19 cellular contexts compared by ENCODE assay signal in genomic region chr15:65089206-65089824, GRCh38. TPM values are rescaled to one million over a fixed set of nuclear protein-coding genes. Genes with fewer than 3 reads are reported as not detected.
DNase-seq lines count a peak whose midpoint lies in the region; ATAC-seq, FAIRE-seq and TF ChIP-seq lines count a peak whose summit lies in the region.
"Had no signal": no experiment of that assay in that cellular context is flagged by ENCODE, and none has a peak within 500 bp of the region (broad histone marks: within the 10 kb centered on the region; RNA-seq: fewer than 3 reads in every experiment).

No MANE protein-coding gene starts in this region.

- peaks cover 2% of the 10 kb centered on the region for H3K36me3 Mint-ChIP-seq in activated naive CD4-positive, alpha-beta T cell treated with anti-CD3 and anti-CD28 coated beads for 36 hours (ENCODE audit: low read depth)
- H3K36me3 Mint-ChIP-seq in activated naive CD4-positive, alpha-beta T cell treated with anti-CD3 and anti-CD28 coated beads, Interleukin-2, amount 10 ng/mL, durations not matched to agents 7 days and 5 days, result no peaks in the 10 kb centered on the region

- TF ChIP-seq CTCF in kidney (IDR thresholded peaks at IDR 0.05; ENCODE audit: borderline replicate concordance, extremely low read depth, insufficient read depth), result no peak
- TF ChIP-seq CTCF in psoas muscle (IDR thresholded peaks at IDR 0.05), result no peak
- no peak for TF ChIP-seq CTCF in vagina (IDR thresholded peaks at IDR 0.05)

- 38 to 58% (median 46%) methylated on average over 5 of the region's 5 CpGs for WGBS in psoas muscle, 3 donors

- no peak overlapping the region for H3K4me3 Mint-ChIP-seq in activated naive CD4-positive, alpha-beta T cell treated with anti-CD3 and anti-CD28 coated beads for 36 hours
- no peak overlapping the region for H3K4me3 Mint-ChIP-seq in activated naive CD4-positive, alpha-beta T cell treated with anti-CD3 and anti-CD28 coated beads, Interleukin-2, amount 10 ng/mL, durations not matched to agents 7 days and 5 days
- H3K4me3 Mint-ChIP-seq: central memory CD8-positive, alpha-beta T cell had no signal

- no peak for FAIRE-seq in kidney (lab: Jason Lieb, UNC)
- FAIRE-seq: A204.1 had no signal

- H3K27ac ChIP-seq in kidney (ENCODE audit: low read depth in 2 of 2, low read length in 2 of 2) (peak overlapping the region; percentile 1 to 51), psoas muscle (peak overlapping the region; percentile 87), vagina (peak overlapping the region; percentile 58)

- no peak for DNase-seq in activated naive CD4-positive, alpha-beta T cell treated with anti-CD3 and anti-CD28 coated beads for 36 hours
- DNase-seq in activated naive CD4-positive, alpha-beta T cell treated with anti-CD3 and anti-CD28 coated beads, Interleukin-2, amount 10 ng/mL, durations not matched to agents 7 days and 5 days, result no peak
- DNase-seq in kidney (peak; percentile 80), psoas muscle (no peak), vagina (ENCODE audit: extremely low spot score in 2 of 2) (no peak), NCI-H187 (lab: John Stamatoyannopoulos, UW) (no peak), NCI-H128 (lab: John Stamatoyannopoulos, UW; ENCODE audit: unreplicated experiment) (no peak)
- DNase-seq: activated CD8-positive, alpha-beta memory T cell treated with anti-CD3 and anti-CD28 coated beads for 24 hours; activated gamma-delta T cell treated with Interleukin-2 at 50 U/mL for 16 hours; erythroblast; NCI-H2171; retina; SK-N-SH; stimulated activated naive CD8-positive, alpha-beta T cell treated with anti-CD3 and anti-CD28 coated beads, Interleukin-15, Interleukin-2, amounts not matched to agents 100 U/mL and 50 U/mL, for 24 hours had no signal

- no peaks in the 10 kb centered on the region for H3K27me3 Mint-ChIP-seq in activated naive CD4-positive, alpha-beta T cell treated with anti-CD3 and anti-CD28 coated beads for 36 hours (ENCODE audit: low read depth)
- peaks cover 24% of the 10 kb centered on the region for H3K27me3 Mint-ChIP-seq in activated naive CD4-positive, alpha-beta T cell treated with anti-CD3 and anti-CD28 coated beads, Interleukin-2, amount 10 ng/mL, durations not matched to agents 7 days and 5 days

- peak overlapping the region; percentile 1 for H3K27ac Mint-ChIP-seq in activated naive CD4-positive, alpha-beta T cell treated with anti-CD3 and anti-CD28 coated beads for 36 hours
- no peak overlapping the region for H3K27ac Mint-ChIP-seq in activated naive CD4-positive, alpha-beta T cell treated with anti-CD3 and anti-CD28 coated beads, Interleukin-2, amount 10 ng/mL, durations not matched to agents 7 days and 5 days

- H3K4me3 ChIP-seq in kidney (ENCODE audit: low read length in 2 of 2), result no peak overlapping the region
- no peak overlapping the region for H3K4me3 ChIP-seq in psoas muscle
- H3K4me3 ChIP-seq in vagina, result no peak overlapping the region
- H3K4me3 ChIP-seq: mucosa of descending colon had no signal

- intact Hi-C loops in activated naive CD4-positive, alpha-beta T cell treated with anti-CD3 and anti-CD28 coated beads for 36 hours (cut with micrococcal nuclease), result no loop called here
- intact Hi-C loops in kidney (cut with DNase I), result no loop called here
- intact Hi-C loops in psoas muscle (cut with DNase I), result loop anchor here in 1 of 2 donors (5.0 kb wide), 1 partner anchor 37 kb away; no protein-coding TSS in a partner anchor
- intact Hi-C loops in vagina (cut with DNase I), result loop anchor here (5.0 kb wide), 1 partner anchor 37 kb away; no protein-coding TSS in a partner anchor

- H3K9me3 Mint-ChIP-seq in activated naive CD4-positive, alpha-beta T cell treated with anti-CD3 and anti-CD28 coated beads for 36 hours, result no peaks in the 10 kb centered on the region
- H3K9me3 Mint-ChIP-seq in activated naive CD4-positive, alpha-beta T cell treated with anti-CD3 and anti-CD28 coated beads, Interleukin-2, amount 10 ng/mL, durations not matched to agents 7 days and 5 days, result no peaks in the 10 kb centered on the region
- H3K9me3 Mint-ChIP-seq: central memory CD8-positive, alpha-beta T cell had no signal

- no peaks in the 10 kb centered on the region for H3K4me1 Mint-ChIP-seq in activated naive CD4-positive, alpha-beta T cell treated with anti-CD3 and anti-CD28 coated beads for 36 hours (ENCODE audit: low read depth)
- no peaks in the 10 kb centered on the region for H3K4me1 Mint-ChIP-seq in activated naive CD4-positive, alpha-beta T cell treated with anti-CD3 and anti-CD28 coated beads, Interleukin-2, amount 10 ng/mL, durations not matched to agents 7 days and 5 days
- H3K4me1 Mint-ChIP-seq: central memory CD8-positive, alpha-beta T cell had no signal

- no peak overlapping the region for H3K9ac ChIP-seq in kidney (ENCODE audit: low read length in 2 of 2)
- H3K9ac ChIP-seq: SK-N-SH had no signal

- H3K9me3 ChIP-seq in kidney (ENCODE audit: control insufficient read depth in 1 of 2, low read length in 2 of 2) (no peaks in the 10 kb centered on the region), psoas muscle (no peaks in the 10 kb centered on the region), vagina (no peaks in the 10 kb centered on the region)
- H3K9me3 ChIP-seq: mucosa of descending colon, SK-N-SH had no signal

- no peak for TF ChIP-seq POLR2A in vagina (IDR thresholded peaks at IDR 0.05)

- no peaks in the 10 kb centered on the region for H3K27me3 ChIP-seq in psoas muscle (ENCODE audit: insufficient read depth in 3 of 3, low read length in 2 of 3)
- no peaks in the 10 kb centered on the region for H3K27me3 ChIP-seq in vagina

- CTCF ChIA-PET in activated naive CD4-positive, alpha-beta T cell treated with anti-CD3 and anti-CD28 coated beads for 36 hours (lab: Charles Lee), result interaction anchor here (0.5 kb wide), 1 partner anchor 9 kb away, joined by 3 read pairs; no protein-coding TSS in a partner anchor
- CTCF ChIA-PET in activated naive CD4-positive, alpha-beta T cell treated with anti-CD3 and anti-CD28 coated beads, Interleukin-2, amount 10 ng/mL, durations not matched to agents 7 days and 5 days (lab: Charles Lee), result interaction anchor here (1.0 kb wide), 1 partner anchor 11 kb away, joined by 3 read pairs; no protein-coding TSS in a partner anchor

- H3K4me1 ChIP-seq in kidney (ENCODE audit: control insufficient read depth in 1 of 2, insufficient read depth in 1 of 2, low read depth in 1 of 2, low read length in 2 of 2) (peaks cover 21 to 22% of the 10 kb centered on the region in 2 donors), psoas muscle (peaks cover 45% of the 10 kb centered on the region), vagina (peaks cover 43% of the 10 kb centered on the region)

- no peaks in the 10 kb centered on the region for H3K36me3 ChIP-seq in kidney (ENCODE audit: control insufficient read depth in 1 of 2, insufficient read depth in 2 of 2, low read length in 2 of 2)
- peaks cover 0 to 7% of the 10 kb centered on the region in 2 donors for H3K36me3 ChIP-seq in psoas muscle (ENCODE audit: insufficient read depth in 1 of 2, low read depth in 1 of 2)
- no peaks in the 10 kb centered on the region for H3K36me3 ChIP-seq in vagina

- ATAC-seq in psoas muscle (peak; percentile 28 to 57 (median 34)), HG02588 (IDR thresholded peaks at IDR 0.05; ENCODE audit: unreplicated experiment) (no peak)
- ATAC-seq: stimulated activated naive CD8-positive, alpha-beta T cell treated with anti-CD3 and anti-CD28 coated beads, Interleukin-15, Interleukin-2, amounts not matched to agents 100 U/mL and 50 U/mL, for 24 hours had no signal

RNA-seq across cellular contexts. Expression of gene KBTBD13, which starts 12.8 kb away (rescaled TPM):
- not detected for total RNA-seq in activated naive CD4-positive, alpha-beta T cell treated with anti-CD3 and anti-CD28 coated beads for 36 hours
- total RNA-seq in kidney (0.06 TPM), psoas muscle (1 to 10 TPM; 1.3 to 5.7 (median 3.4) TPM), vagina (not detected)
- polyA plus RNA-seq in kidney (ENCODE audit: insufficient read depth, low read depth, low replicate concordance) (not detected), psoas muscle (1 to 10 TPM in 2 of 3 donors, under 1 TPM in 1; 0.12 to 5.7 (median 1.2) TPM)
- total RNA-seq: MCF 10A had no signal
- polyA plus RNA-seq: SK-N-SH had no signal

RNA-seq across cellular contexts. Expression of gene RASL12, which starts 21.5 kb away (rescaled TPM):
- total RNA-seq in activated naive CD4-positive, alpha-beta T cell treated with anti-CD3 and anti-CD28 coated beads for 36 hours, result not detected
- total RNA-seq in kidney (7.6 TPM), psoas muscle (1 to 10 TPM; 2.5 to 6.3 (median 3.2) TPM), vagina (85.7 TPM)
- polyA plus RNA-seq in kidney (ENCODE audit: insufficient read depth, low read depth, low replicate concordance) (6.7 TPM), psoas muscle (1 to 10 TPM; 2.6 to 3.0 (median 3.0) TPM)
- total RNA-seq: MCF 10A had no signal
- polyA plus RNA-seq: SK-N-SH had no signal

RNA-seq across cellular contexts. Expression of gene UBAP1L, which starts 25.7 kb away (rescaled TPM):
- total RNA-seq in activated naive CD4-positive, alpha-beta T cell treated with anti-CD3 and anti-CD28 coated beads for 36 hours, result 1 to 10 TPM; 1.6 to 1.9 TPM
- total RNA-seq in kidney (5.4 TPM), psoas muscle (1 to 10 TPM; 1.1 to 2.8 (median 1.9) TPM), vagina (5.4 TPM)
- polyA plus RNA-seq in kidney (ENCODE audit: insufficient read depth, low read depth, low replicate concordance) (2.1 TPM), psoas muscle (1 to 10 TPM in 1 of 3 donors, under 1 TPM in 2; 0.79 to 1.1 (median 0.90) TPM)

RNA-seq across cellular contexts. Expression of gene SLC51B, which starts 44.1 kb away (rescaled TPM):
- total RNA-seq in activated naive CD4-positive, alpha-beta T cell treated with anti-CD3 and anti-CD28 coated beads for 36 hours, result not detected
- total RNA-seq in kidney (2.9 TPM), psoas muscle (not detected), vagina (not detected)
- polyA plus RNA-seq in kidney (ENCODE audit: insufficient read depth, low read depth, low replicate concordance) (40.9 TPM), psoas muscle (under 1 TPM in 2 of 3 donors, not detected in 1; 0.04 to 0.07 TPM)
- total RNA-seq: MCF 10A had no signal
- polyA plus RNA-seq: SK-N-SH had no signal

RNA-seq across cellular contexts. Expression of gene PDCD7, which starts 44.3 kb away (rescaled TPM):
- total RNA-seq in activated naive CD4-positive, alpha-beta T cell treated with anti-CD3 and anti-CD28 coated beads for 36 hours, result 10 to 100 TPM; 28.6 to 31.5 TPM
- total RNA-seq in kidney, result 21.5 TPM
- polyA plus RNA-seq in kidney (ENCODE audit: insufficient read depth, low read depth, low replicate concordance), result 10.4 TPM
- 10 to 100 TPM; 12.3 to 22.4 (median 15.7) TPM for total RNA-seq in psoas muscle
- 10 to 100 TPM in 1 of 3 donors, 1 to 10 TPM in 2; 6.8 to 14.5 (median 9.9) TPM for polyA plus RNA-seq in psoas muscle
- total RNA-seq in vagina, result 16.5 TPM

Comparison
In these comparisons a context has a peak if more than half of its experiments do, and no peak if none do; other contexts are left out.
1. H3K27ac ChIP-seq: peak in every context shown above with its lines; median percentile 87 in psoas muscle; 58 in vagina; 26 in kidney.
2. RNA of gene RASL12, which starts 21.5 kb away (total RNA-seq): 85.7 TPM in vagina (single experiment); 7.6 TPM in kidney (single experiment), 2.5 to 6.3 TPM in psoas muscle and not detected in activated naive CD4-positive, alpha-beta T cell treated with anti-CD3 and anti-CD28 coated beads for 36 hours; every median in the first group is over 10 times any median in the second.